ENCODE assay signal across 32 cellular contexts in the genomic region with DNA sequence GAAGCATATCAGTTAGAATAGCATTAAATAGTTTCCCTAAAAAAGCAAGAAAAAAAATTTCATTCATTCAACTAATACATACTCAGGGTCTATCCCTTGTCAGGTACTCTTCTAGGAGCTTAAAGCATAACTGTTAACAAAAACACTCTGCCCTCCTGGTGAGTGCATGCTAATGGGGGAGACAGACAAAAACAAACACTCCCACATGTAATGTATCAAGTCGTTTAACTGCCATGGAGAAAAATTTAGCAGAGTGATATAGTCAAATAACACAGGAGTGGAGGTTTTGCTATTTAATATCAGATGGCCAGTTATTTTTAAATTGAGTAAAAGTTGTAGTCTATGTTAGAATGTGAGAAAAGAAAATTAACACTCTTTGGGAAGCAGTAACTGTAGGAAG.
"Had no signal": no experiment of that assay in that cellular context is flagged by ENCODE, and none has a peak within 500 bp of the region (broad histone marks: within the 10 kb centered on the region; RNA-seq: fewer than 3 reads in every experiment).

No MANE protein-coding gene starts in this region.

- H3K27ac ChIP-seq: adrenal gland, body of pancreas, esophagus muscularis mucosa, gastroesophageal sphincter, heart right ventricle, WERI-Rb-1 had no signal

- H3K27me3 ChIP-seq: adrenal gland, body of pancreas, esophagus muscularis mucosa, gastroesophageal sphincter, heart right ventricle had no signal

- H3K4me1 Mint-ChIP-seq: activated B cell treated with CpG ODN at 0.5 μM for 24 hours; activated naive CD4-positive, alpha-beta T cell treated with anti-CD3 and anti-CD28 coated beads, Interleukin-2, amount 50 U/mL, for 24 hours; activated naive CD8-positive, alpha-beta T cell treated with anti-CD3 and anti-CD28 coated beads for 36 hours; activated naive CD8-positive, alpha-beta T cell treated with anti-CD3 and anti-CD28 coated beads, Interleukin-2, amount 50 U/mL, for 24 hours; activated T-helper 17 cell treated with anti-CD3 and anti-CD28 coated beads, Interleukin-2, amount 50 U/mL, for 72 hours; T-helper 17 cell had no signal

- H3K4me3 Mint-ChIP-seq: activated B cell treated with CpG ODN at 0.5 μM for 24 hours; activated CD8-positive, alpha-beta T cell treated with anti-CD3 and anti-CD28 coated beads for 36 hours; activated naive CD4-positive, alpha-beta T cell treated with anti-CD3 and anti-CD28 coated beads for 36 hours; activated naive CD4-positive, alpha-beta T cell treated with anti-CD3 and anti-CD28 coated beads, Interleukin-2, amount 50 U/mL, for 24 hours; activated naive CD8-positive, alpha-beta T cell treated with anti-CD3 and anti-CD28 coated beads for 36 hours; activated naive CD8-positive, alpha-beta T cell treated with anti-CD3 and anti-CD28 coated beads, Interleukin-2, amount 50 U/mL, for 24 hours; activated T-cell treated with anti-CD3 and anti-CD28 coated beads, Interleukin-2, amount 50 U/mL, for 4 hours; activated T-helper 17 cell treated with anti-CD3 and anti-CD28 coated beads, Interleukin-2, amount 50 U/mL, for 72 hours; effector memory CD8-positive, alpha-beta T cell; T-helper 17 cell; T-helper 2 cell treated with Interferon-gamma antibody and Interleukin-4, amounts not matched to agents 5 μg/mL and 100 μg/mL, for 36 hours had no signal

- H3K27me3 Mint-ChIP-seq: activated B cell treated with CpG ODN at 0.5 μM for 24 hours; activated CD8-positive, alpha-beta T cell treated with anti-CD3 and anti-CD28 coated beads for 36 hours; activated naive CD4-positive, alpha-beta T cell treated with anti-CD3 and anti-CD28 coated beads, Interleukin-2, amount 50 U/mL, for 24 hours; activated naive CD8-positive, alpha-beta T cell treated with anti-CD3 and anti-CD28 coated beads for 36 hours; activated naive CD8-positive, alpha-beta T cell treated with anti-CD3 and anti-CD28 coated beads, Interleukin-2, amount 50 U/mL, for 24 hours; activated T-helper 17 cell treated with anti-CD3 and anti-CD28 coated beads, Interleukin-2, amount 50 U/mL, for 72 hours; effector memory CD8-positive, alpha-beta T cell; T-helper 17 cell had no signal

- H3K36me3 ChIP-seq: adrenal gland, gastroesophageal sphincter, heart right ventricle, WERI-Rb-1 had no signal

- DNase-seq: activated B cell treated with CpG ODN at 0.5 μM for 24 hours; activated CD4-positive, alpha-beta T cell treated with anti-CD3 and anti-CD28 coated beads for 48 hours; activated CD4-positive, alpha-beta T cell treated with anti-CD3 and anti-CD28 coated beads, Interleukin-2, amount 50 U/mL, for 1 hour; activated CD4-positive, alpha-beta T cell treated with anti-CD3 and anti-CD28 coated beads, Interleukin-2, amount 50 U/mL, for 48 hours; activated CD8-positive, alpha-beta memory T cell treated with anti-CD3 and anti-CD28 coated beads for 24 hours; activated CD8-positive, alpha-beta T cell treated with anti-CD3 and anti-CD28 coated beads for 36 hours; activated effector memory CD4-positive, alpha-beta T cell treated with Interleukin-2 at 50 U/mL for 16 hours; activated naive CD4-positive, alpha-beta T cell treated with anti-CD3 and anti-CD28 coated beads for 36 hours; activated naive CD8-positive, alpha-beta T cell treated with anti-CD3 and anti-CD28 coated beads for 36 hours; activated naive CD8-positive, alpha-beta T cell treated with anti-CD3 and anti-CD28 coated beads, Interleukin-2, amount 50 U/mL, for 24 hours; activated T-cell treated with anti-CD3 and anti-CD28 coated beads, Interleukin-2, amount 50 U/mL, for 4 hours; adrenal gland; amygdala; aorta; body of pancreas; caudate nucleus; cortex of kidney; dermis blood vessel endothelial cell; effector CD4-positive, alpha-beta T cell; effector memory CD8-positive, alpha-beta T cell; erythroblast; foreskin melanocyte; heart right ventricle; T-helper 17 cell; T1000; WERI-Rb-1 had no signal

- H3K4me1 ChIP-seq: adrenal gland, body of pancreas had no signal

- H3K36me3 Mint-ChIP-seq: activated naive CD4-positive, alpha-beta T cell treated with anti-CD3 and anti-CD28 coated beads, Interleukin-2, amount 50 U/mL, for 24 hours; activated naive CD8-positive, alpha-beta T cell treated with anti-CD3 and anti-CD28 coated beads for 36 hours had no signal

- H3K4me3 ChIP-seq: adrenal gland, body of pancreas, esophagus muscularis mucosa, gastroesophageal sphincter, heart right ventricle had no signal

- H3K9me3 Mint-ChIP-seq: activated naive CD4-positive, alpha-beta T cell treated with anti-CD3 and anti-CD28 coated beads for 36 hours; activated naive CD4-positive, alpha-beta T cell treated with anti-CD3 and anti-CD28 coated beads, Interleukin-2, amount 50 U/mL, for 24 hours; activated naive CD8-positive, alpha-beta T cell treated with anti-CD3 and anti-CD28 coated beads for 36 hours had no signal

- H3K27ac Mint-ChIP-seq: activated B cell treated with CpG ODN at 0.5 μM for 24 hours; activated CD8-positive, alpha-beta T cell treated with anti-CD3 and anti-CD28 coated beads for 36 hours; activated naive CD4-positive, alpha-beta T cell treated with anti-CD3 and anti-CD28 coated beads for 36 hours; activated naive CD4-positive, alpha-beta T cell treated with anti-CD3 and anti-CD28 coated beads, Interleukin-2, amount 50 U/mL, for 24 hours; activated naive CD8-positive, alpha-beta T cell treated with anti-CD3 and anti-CD28 coated beads for 36 hours; activated naive CD8-positive, alpha-beta T cell treated with anti-CD3 and anti-CD28 coated beads, Interleukin-2, amount 50 U/mL, for 24 hours; activated T-helper 17 cell treated with anti-CD3 and anti-CD28 coated beads, Interleukin-2, amount 50 U/mL, for 72 hours; effector memory CD8-positive, alpha-beta T cell; T-helper 17 cell; T-helper 2 cell treated with Interferon-gamma antibody and Interleukin-4, amounts not matched to agents 5 μg/mL and 100 μg/mL, for 36 hours had no signal

- ATAC-seq: activated CD4-positive, CD25-positive, alpha-beta regulatory T cell treated with anti-CD3 and anti-CD28 coated beads, Interleukin-2, amount 50 U/mL, for 24 hours; activated CD8-positive, alpha-beta T cell treated with anti-CD3 and anti-CD28 coated beads for 36 hours; activated naive CD8-positive, alpha-beta T cell treated with anti-CD3 and anti-CD28 coated beads, Interleukin-2, amount 50 U/mL, for 24 hours; activated T-cell treated with anti-CD3 and anti-CD28 coated beads, Interleukin-2, amount 50 U/mL, for 4 hours; activated T-helper 17 cell treated with anti-CD3 and anti-CD28 coated beads, Interleukin-2, amount 50 U/mL, for 72 hours; body of pancreas; effector memory CD8-positive, alpha-beta T cell; gastroesophageal sphincter; heart right ventricle; T-helper 17 cell had no signal
